ENCODE assay signal across 23 cellular contexts in genomic region chr14:89030921-89031320, GRCh38.
DNase-seq lines count a peak whose midpoint lies in the region; FAIRE-seq and TF ChIP-seq lines count a peak whose summit lies in the region.
"Had no signal": no experiment of that assay in that cellular context is flagged by ENCODE, and none has a peak within 500 bp of the region (broad histone marks: within the 10 kb centered on the region; RNA-seq: fewer than 3 reads in every experiment).

No MANE protein-coding gene starts in this region.

- WGBS in esophagus muscularis mucosa, result 81% methylated on average over 3 of the region's 3 CpGs

- CTCF ChIA-PET in CD4-positive, alpha-beta memory T cell (lab: Charles Lee; ENCODE audit: partially characterized antibody), result interaction anchor here (0.6 to 1.3 kb wide), 2 partner anchors 10 to 383 kb away, joined by 3 to 6 read pairs; no protein-coding TSS in a partner anchor

- H3K27me3 ChIP-seq in bronchial epithelial cell (ENCODE audit: control insufficient read depth, insufficient read depth, low read length) (peaks cover 14% of the 10 kb centered on the region), esophagus muscularis mucosa (peaks cover 0 to 42% (median 0%) of the 10 kb centered on the region in 4 donors)
- peaks cover 17% of the 10 kb centered on the region for H3K27me3 ChIP-seq in CD4-positive, alpha-beta memory T cell (ENCODE audit: insufficient read depth, low read length)
- H3K27me3 ChIP-seq: BE2C had no signal

- DNase-seq in activated CD4-positive, alpha-beta T cell treated with anti-CD3 and anti-CD28 coated beads, Interleukin-2, amount 10 ng/mL, durations not matched to agents 24 days and 14 days, result peak; percentile 47
- DNase-seq in activated CD4-positive, alpha-beta T cell treated with anti-CD3 and anti-CD28 coated beads, Interleukin-2, amount 50 U/mL, for 48 hours, result no peak
- DNase-seq in bronchial epithelial cell (ENCODE audit: low read depth), result no peak
- DNase-seq in esophagus muscularis mucosa (ENCODE audit: extremely low spot score), result peak; percentile 91
- DNase-seq in iPS-NIHi7 (ENCODE audit: extremely low spot score), result no peak
- no peak for DNase-seq in CD4-positive, alpha-beta memory T cell
- no peak for DNase-seq in HuH-7 (ENCODE audit: low spot score)
- DNase-seq: BE2C; C1 segment of cervical spinal cord; Caco-2; Calu3; CD4-positive, CD25-positive, alpha-beta regulatory T cell; CD8-positive, alpha-beta T cell; DMS79 treated with DMSO at 0.1 percent for 48 hours; GF-D8 had no signal

- peaks cover 40% of the 10 kb centered on the region for H3K27me3 Mint-ChIP-seq in activated CD4-positive, alpha-beta T cell treated with anti-CD3 and anti-CD28 coated beads, Interleukin-2, amount 10 ng/mL, durations not matched to agents 24 days and 14 days
- peaks cover 23 to 30% of the 10 kb centered on the region in 2 donors for H3K27me3 Mint-ChIP-seq in CD4-positive, alpha-beta memory T cell

- TF ChIP-seq EP300 in esophagus muscularis mucosa (IDR thresholded peaks at IDR 0.05), result no peak

- no peak overlapping the region for H3K27ac Mint-ChIP-seq in activated CD4-positive, alpha-beta T cell treated with anti-CD3 and anti-CD28 coated beads, Interleukin-2, amount 10 ng/mL, durations not matched to agents 24 days and 14 days
- H3K27ac Mint-ChIP-seq in CD4-positive, alpha-beta memory T cell, result no peak overlapping the region
- H3K27ac Mint-ChIP-seq: CD14-positive monocyte; CD4-positive, CD25-positive, alpha-beta regulatory T cell; CD8-positive, alpha-beta T cell had no signal

- no peaks in the 10 kb centered on the region for H3K4me1 Mint-ChIP-seq in activated CD4-positive, alpha-beta T cell treated with anti-CD3 and anti-CD28 coated beads, Interleukin-2, amount 10 ng/mL, durations not matched to agents 24 days and 14 days
- H3K4me1 Mint-ChIP-seq in CD4-positive, alpha-beta memory T cell, result peaks cover 5 to 13% (median 9%) of the 10 kb centered on the region in 4 donors

- intact Hi-C loops in activated CD4-positive, alpha-beta T cell treated with anti-CD3 and anti-CD28 coated beads, Interleukin-2, amount 10 ng/mL, durations not matched to agents 24 days and 14 days (cut with micrococcal nuclease), result no loop called here
- intact Hi-C loops in esophagus muscularis mucosa (cut with DNase I), result no loop called here
- intact Hi-C loops in CD4-positive, alpha-beta memory T cell (cut with micrococcal nuclease), result no loop called here

- H3K4me3 ChIP-seq in bronchial epithelial cell (ENCODE audit: low read depth, low read length), result no peak overlapping the region
- no peak overlapping the region for H3K4me3 ChIP-seq in esophagus muscularis mucosa
- H3K4me3 ChIP-seq in CD4-positive, alpha-beta memory T cell (ENCODE audit: low read length in 2 of 2), result no peak overlapping the region
- H3K4me3 ChIP-seq: A549, BLaER1 had no signal

- no peak overlapping the region for H3K4me3 Mint-ChIP-seq in activated CD4-positive, alpha-beta T cell treated with anti-CD3 and anti-CD28 coated beads, Interleukin-2, amount 10 ng/mL, durations not matched to agents 24 days and 14 days
- no peak overlapping the region for H3K4me3 Mint-ChIP-seq in CD4-positive, alpha-beta memory T cell
- H3K4me3 Mint-ChIP-seq: CD4-positive, CD25-positive, alpha-beta regulatory T cell; CD8-positive, alpha-beta T cell had no signal

- H3K36me3 Mint-ChIP-seq in activated CD4-positive, alpha-beta T cell treated with anti-CD3 and anti-CD28 coated beads, Interleukin-2, amount 10 ng/mL, durations not matched to agents 24 days and 14 days (ENCODE audit: low read depth), result no peaks in the 10 kb centered on the region
- H3K36me3 Mint-ChIP-seq in CD4-positive, alpha-beta memory T cell, result no peaks in the 10 kb centered on the region
- H3K36me3 Mint-ChIP-seq: CD4-positive, CD25-positive, alpha-beta regulatory T cell; CD8-positive, alpha-beta T cell had no signal

- peaks cover 0 to 7% (median 0%) of the 10 kb centered on the region in 4 donors for H3K9me3 ChIP-seq in esophagus muscularis mucosa
- H3K9me3 ChIP-seq in CD4-positive, alpha-beta memory T cell (ENCODE audit: control insufficient read depth in 1 of 2, low read length in 2 of 2), result no peaks in the 10 kb centered on the region
- H3K9me3 ChIP-seq: A549, BLaER1, Caco-2 had no signal

- H3K36me3 ChIP-seq in bronchial epithelial cell (ENCODE audit: control insufficient read depth, insufficient read depth, low read length) (no peaks in the 10 kb centered on the region), esophagus muscularis mucosa (no peaks in the 10 kb centered on the region)
- H3K36me3 ChIP-seq in CD4-positive, alpha-beta memory T cell (ENCODE audit: insufficient read depth, low read length), result no peaks in the 10 kb centered on the region
- H3K36me3 ChIP-seq: BE2C, BLaER1 had no signal

- POLR2A ChIA-PET in CD4-positive, alpha-beta memory T cell (lab: Charles Lee; ENCODE audit: partially characterized antibody), result no interaction called here

- no peak overlapping the region for H3K27ac ChIP-seq in esophagus muscularis mucosa (replicated peaks in 1 of 4)
- no peak overlapping the region for H3K27ac ChIP-seq in CD4-positive, alpha-beta memory T cell (ENCODE audit: low read depth, low read length)
- H3K27ac ChIP-seq: 22Rv1, A549, BLaER1 had no signal

- TF ChIP-seq POLR2A in esophagus muscularis mucosa (IDR thresholded peaks at IDR 0.05; ENCODE audit: low read depth), result no peak

- H3K9me3 Mint-ChIP-seq in activated CD4-positive, alpha-beta T cell treated with anti-CD3 and anti-CD28 coated beads, Interleukin-2, amount 10 ng/mL, durations not matched to agents 24 days and 14 days, result no peaks in the 10 kb centered on the region
- peaks cover 0 to 14% (median 0%) of the 10 kb centered on the region in 8 donors for H3K9me3 Mint-ChIP-seq in CD4-positive, alpha-beta memory T cell
- H3K9me3 Mint-ChIP-seq: CD8-positive, alpha-beta T cell had no signal

- TF ChIP-seq CTCF in bronchial epithelial cell (IDR thresholded peaks at IDR 0.05; ENCODE audit: insufficient read depth, low read length, severe bottlenecking) (no peak), esophagus muscularis mucosa (IDR thresholded peaks at IDR 0.05) (no peak)

- FAIRE-seq in bronchial epithelial cell (lab: Jason Lieb, UNC), result peak; percentile 13
- FAIRE-seq: A549, D721Med, G401.6, GM12891, GM19239 had no signal

- peaks cover 12 to 16% (median 14%) of the 10 kb centered on the region in 4 donors for H3K4me1 ChIP-seq in esophagus muscularis mucosa
- H3K4me1 ChIP-seq in CD4-positive, alpha-beta memory T cell (ENCODE audit: insufficient read depth, low read length), result peaks cover 11% of the 10 kb centered on the region
- H3K4me1 ChIP-seq: A549, BE2C, Caco-2 had no signal

Comparison
In these comparisons a context has a peak if more than half of its experiments do, and no peak if none do; other contexts are left out.
1. DNase-seq: peak in activated CD4-positive, alpha-beta T cell treated with anti-CD3 and anti-CD28 coated beads, Interleukin-2, amount 10 ng/mL, durations not matched to agents 24 days and 14 days (single experiment) and esophagus muscularis mucosa (single experiment); none in activated CD4-positive, alpha-beta T cell treated with anti-CD3 and anti-CD28 coated beads, Interleukin-2, amount 50 U/mL, for 48 hours (0 of 2), bronchial epithelial cell (single experiment), iPS-NIHi7 (single experiment), CD4-positive, alpha-beta memory T cell (0 of 5) and HuH-7 (single experiment).